In the genomic region with DNA sequence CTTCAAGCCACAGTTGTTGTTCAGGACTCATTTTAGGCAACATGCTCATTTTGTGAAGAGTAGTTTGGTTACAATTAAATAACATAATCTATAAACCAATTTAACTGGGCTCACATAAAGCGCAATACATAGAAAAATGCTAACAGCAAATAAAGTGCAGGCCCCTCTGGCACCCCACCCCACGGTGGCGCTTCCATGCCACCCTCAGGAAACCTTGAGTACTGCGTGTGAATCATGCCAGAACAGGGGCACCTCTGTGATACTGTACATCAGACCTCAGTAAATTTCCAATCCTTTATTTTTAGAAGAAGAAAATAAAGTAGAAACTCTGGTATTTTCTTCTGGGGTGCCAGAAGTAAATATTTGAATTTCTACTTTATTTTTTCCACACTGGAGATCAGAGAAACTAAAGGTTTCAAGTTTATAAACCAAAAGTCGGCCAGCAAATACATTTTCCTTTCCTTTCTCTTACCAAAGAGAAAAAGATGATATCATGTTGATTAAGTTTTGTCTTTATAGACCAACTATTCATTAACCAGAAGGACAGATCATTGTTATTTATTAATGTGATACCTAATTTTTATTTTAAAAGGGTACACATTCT, we compare ENCODE assay signal across 1 cellular context.
TF ChIP-seq lines count a peak whose summit lies in the region.

No MANE protein-coding gene starts in this region.

TF ChIP-seq in H1, 55 proteins besides CTCF, POLR2A, EP300 and RAD21 (continued from another document):
- TF ChIP-seq NRF1 (IDR thresholded peaks at IDR 0.05; ENCODE audit: low read depth, low read length) (no peak), BACH1 (IDR thresholded peaks at IDR 0.05; ENCODE audit: low read length) (no peak), SRF (IDR thresholded peaks at IDR 0.05; ENCODE audit: low read depth, low read length) (no peak), SP1 (IDR thresholded peaks at IDR 0.05; ENCODE audit: low read depth, low read length) (no peak), RXRA (IDR thresholded peaks at IDR 0.05; ENCODE audit: insufficient read depth, low read depth, low read length) (no peak)
